In the genomic region with DNA sequence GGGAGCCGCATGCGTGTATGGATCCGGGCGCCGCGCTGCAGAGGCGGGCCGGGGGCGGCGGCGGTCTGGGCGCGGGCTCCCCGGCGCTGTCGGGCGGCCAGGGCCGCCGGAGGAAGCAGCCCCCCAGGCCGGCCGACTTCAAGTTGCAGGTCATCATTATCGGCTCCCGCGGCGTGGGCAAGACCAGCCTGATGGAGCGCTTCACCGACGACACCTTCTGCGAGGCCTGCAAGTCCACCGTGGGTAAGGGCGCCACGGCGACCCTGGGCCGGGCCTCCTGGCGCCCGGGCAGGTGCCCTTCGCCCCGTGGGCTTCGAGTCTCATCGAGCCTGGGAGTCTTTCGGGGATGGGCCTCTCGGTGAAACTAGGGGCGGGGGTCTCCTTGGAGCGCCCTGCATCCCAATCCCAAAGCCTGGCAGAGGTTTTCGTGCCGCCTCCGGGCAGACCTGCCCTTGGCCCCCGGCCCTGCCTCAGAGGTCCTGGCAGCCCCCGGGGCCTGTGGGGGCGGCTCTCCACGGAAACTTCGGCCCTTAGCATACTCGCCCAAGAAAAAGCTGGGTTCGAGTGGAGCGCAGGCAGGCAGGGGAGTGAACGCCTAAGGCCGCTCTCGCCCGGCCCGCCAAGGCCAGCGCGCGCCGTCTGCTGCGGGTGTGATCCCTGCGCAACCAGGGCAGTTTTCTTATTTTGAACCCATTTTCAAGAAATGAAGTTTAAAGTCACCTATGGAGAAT, we compare ENCODE assay signal across 8 cellular contexts. TPM values are rescaled to one million over a fixed set of nuclear protein-coding genes. Genes with fewer than 3 reads are reported as not detected.
DNase-seq lines count a peak whose midpoint lies in the region; ATAC-seq and TF ChIP-seq lines count a peak whose summit lies in the region.

No MANE protein-coding gene starts in this region.

- H3K9me3 ChIP-seq in NT2/D1 (ENCODE audit: insufficient read depth, low read length), result no peaks in the 10 kb centered on the region

- peak overlapping the region; percentile 74 for H3K4me3 ChIP-seq in GM12865 (ENCODE audit: low read depth, low read length)
- peak overlapping the region; percentile 81 for H3K4me3 ChIP-seq in NT2/D1 (ENCODE audit: insufficient read length, low read depth)

- H3K27me3 Mint-ChIP-seq in HFFc6 (ENCODE audit: insufficient read depth), result no peaks in the 10 kb centered on the region; the same call in 1 of the 2 replicates
- H3K27me3 Mint-ChIP-seq in stimulated activated memory B cell treated with anti-CD40 and anti-IgM and Interleukin-4, amounts not matched to agents 10 μg/mL and 1 μg/mL and 100 μg/mL, for 72 hours, result no peaks in the 10 kb centered on the region

- peak; percentile 45 for ATAC-seq in left colon
- ATAC-seq in stimulated activated memory B cell treated with anti-CD40 and anti-IgM and Interleukin-4, amounts not matched to agents 10 μg/mL and 1 μg/mL and 100 μg/mL, for 72 hours, result peak; percentile 9

- peak overlapping the region; percentile 75 for H3K27ac Mint-ChIP-seq in HFFc6
- H3K27ac Mint-ChIP-seq in stimulated activated memory B cell treated with anti-CD40 and anti-IgM and Interleukin-4, amounts not matched to agents 10 μg/mL and 1 μg/mL and 100 μg/mL, for 72 hours, result peak overlapping the region; percentile 86

- DNase-seq in GM12865 (ENCODE audit: low read depth) (peak; percentile 48), HFFc6 (no peak), NT2/D1 (ENCODE audit: low read depth, low spot score) (no peak), astrocyte of the hippocampus (ENCODE audit: low read depth, low spot score) (peak; percentile 38), left colon (peak in 1 of 2 donors; percentile 42), NCI-H2196 (lab: John Stamatoyannopoulos, UW; ENCODE audit: unreplicated experiment) (no peak), medulla oblongata (ENCODE audit: extremely low spot score) (no peak)

- H3K9ac ChIP-seq in NT2/D1 (ENCODE audit: insufficient read length, low read depth), result peak overlapping the region; percentile 83

- peaks cover 5% of the 10 kb centered on the region; the same call in 1 of the 2 replicates for H3K36me3 Mint-ChIP-seq in HFFc6 (ENCODE audit: low read depth)
- H3K36me3 Mint-ChIP-seq in stimulated activated memory B cell treated with anti-CD40 and anti-IgM and Interleukin-4, amounts not matched to agents 10 μg/mL and 1 μg/mL and 100 μg/mL, for 72 hours, result peaks cover 19% of the 10 kb centered on the region

- H3K9me3 Mint-ChIP-seq in HFFc6, result no peaks in the 10 kb centered on the region
- peaks cover 6% of the 10 kb centered on the region for H3K9me3 Mint-ChIP-seq in stimulated activated memory B cell treated with anti-CD40 and anti-IgM and Interleukin-4, amounts not matched to agents 10 μg/mL and 1 μg/mL and 100 μg/mL, for 72 hours

- H3K4me1 ChIP-seq in NT2/D1 (ENCODE audit: insufficient read depth, insufficient read length), result peaks cover 1% of the 10 kb centered on the region

- intact Hi-C loops in left colon (cut with DNase I, micrococcal nuclease), result no loop called here

- H3K36me3 ChIP-seq in NT2/D1 (ENCODE audit: insufficient read depth, insufficient read length, low read length), result peaks cover 13% of the 10 kb centered on the region

- H3K27me3 ChIP-seq in NT2/D1 (ENCODE audit: insufficient read depth, insufficient read length), result peaks cover 18% of the 10 kb centered on the region

- H3K4me3 Mint-ChIP-seq in HFFc6, result peak overlapping the region; percentile 94
- H3K4me3 Mint-ChIP-seq in stimulated activated memory B cell treated with anti-CD40 and anti-IgM and Interleukin-4, amounts not matched to agents 10 μg/mL and 1 μg/mL and 100 μg/mL, for 72 hours, result peak overlapping the region; percentile 93

- peaks cover 55% of the 10 kb centered on the region for H3K4me1 Mint-ChIP-seq in HFFc6 (ENCODE audit: low read depth)
- H3K4me1 Mint-ChIP-seq in stimulated activated memory B cell treated with anti-CD40 and anti-IgM and Interleukin-4, amounts not matched to agents 10 μg/mL and 1 μg/mL and 100 μg/mL, for 72 hours, result peaks cover 68% of the 10 kb centered on the region

- TF ChIP-seq CTCF in GM12865 (IDR thresholded peaks at IDR 0.05; ENCODE audit: insufficient read depth, low read depth, low read length, missing control alignments) (no peak), HFFc6 (IDR thresholded peaks at IDR 0.05) (no peak)

RNA-seq across cellular contexts. Expression of a gene that starts 0.6 kb away (rescaled TPM):
- total RNA-seq in HFFc6 (2021; fragmentation: NEBNext Ultra II Directional; extraction: Animal tissue kit (Norgen Biotek cat#: 25700)), result 10 to 100 TPM; 34.1 to 38.0 (median 36.4) TPM
- total RNA-seq in left colon, result 10 to 100 TPM; 15.8 to 17.4 TPM

Comparison
In these comparisons a context has a peak if more than half of its experiments do, and no peak if none do; other contexts are left out.
1. DNase-seq: peak in GM12865 (single experiment) and astrocyte of the hippocampus (single experiment); none in HFFc6 (single experiment), NT2/D1 (single experiment), NCI-H2196 (single experiment) and medulla oblongata (single experiment).